Comparison of ENCODE assay signal across 9 cellular contexts in the genomic region with DNA sequence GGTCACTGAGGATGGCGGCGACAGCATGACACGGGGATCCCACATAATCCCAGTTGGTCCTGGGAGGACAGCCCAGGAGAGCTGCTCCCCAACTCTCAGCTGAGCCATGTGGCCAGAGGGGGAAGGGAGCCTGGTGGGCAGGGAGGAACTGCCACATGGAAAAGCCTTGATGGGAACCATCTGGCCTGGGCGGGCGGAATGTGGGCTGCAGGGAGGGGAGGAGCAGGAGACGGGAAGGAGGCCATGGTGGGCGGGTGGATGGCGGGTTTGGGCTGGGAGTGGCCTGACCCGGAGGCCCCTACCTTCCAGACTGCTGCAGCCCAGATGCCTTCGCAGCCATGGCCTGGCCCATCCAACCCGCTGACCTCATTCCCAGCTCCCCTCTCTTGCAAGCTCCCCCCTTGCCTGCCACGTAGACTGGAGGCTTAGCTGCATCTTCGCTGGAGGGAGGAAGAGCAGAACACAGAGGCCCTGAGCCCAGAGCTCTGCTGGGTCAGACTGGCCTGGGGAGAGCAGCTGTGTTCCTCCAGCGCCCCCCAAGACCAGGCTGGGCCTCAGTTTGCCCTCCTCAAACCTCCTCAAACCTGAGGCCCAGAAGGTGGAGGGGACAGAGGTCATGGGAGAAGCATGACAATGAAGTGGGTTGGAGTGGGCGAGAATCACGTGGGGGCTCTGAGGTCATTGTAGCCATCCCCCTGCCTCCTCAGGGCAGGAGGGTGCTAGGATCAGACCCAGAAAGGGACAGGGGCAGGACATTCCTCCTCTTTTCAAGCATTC. TPM values are rescaled to one million over a fixed set of nuclear protein-coding genes. Genes with fewer than 3 reads are reported as not detected.
DNase-seq lines count a peak whose midpoint lies in the region; ATAC-seq and TF ChIP-seq lines count a peak whose summit lies in the region.
"Had no signal": no experiment of that assay in that cellular context is flagged by ENCODE, and none has a peak within 500 bp of the region (broad histone marks: within the 10 kb centered on the region; RNA-seq: fewer than 3 reads in every experiment).

No MANE protein-coding gene starts in this region.

- H4K20me1 ChIP-seq in BLaER1 (no peaks in the 10 kb centered on the region), osteoblast (ENCODE audit: insufficient read depth, low read length) (no peaks in the 10 kb centered on the region)

- H3K27ac ChIP-seq in BLaER1 (no peak overlapping the region), Peyer's patch (peak overlapping the region; percentile 60 to 90 (median 80)), osteoblast (ENCODE audit: low read depth, low read length) (peak overlapping the region; percentile 96)
- H3K27ac ChIP-seq: epithelial cell of prostate had no signal

- no peak for TF ChIP-seq POLR2A in Peyer's patch (IDR thresholded peaks at IDR 0.05)

- peaks cover 12% of the 10 kb centered on the region for H3K79me2 ChIP-seq in osteoblast (ENCODE audit: insufficient read depth, low read length)

- no peaks in the 10 kb centered on the region for H3K9me3 ChIP-seq in BLaER1
- no peaks in the 10 kb centered on the region for H3K9me3 ChIP-seq in Peyer's patch
- no peaks in the 10 kb centered on the region for H3K9me3 ChIP-seq in osteoblast (ENCODE audit: low read depth, low read length)

- H3K36me3 ChIP-seq in BLaER1 (no peaks in the 10 kb centered on the region), Peyer's patch (no peaks in the 10 kb centered on the region), osteoblast (ENCODE audit: insufficient read depth, low read length) (no peaks in the 10 kb centered on the region)

- no peak for TF ChIP-seq CTCF in Peyer's patch (IDR thresholded peaks at IDR 0.05)
- no peak for TF ChIP-seq CTCF in fibroblast of the aortic adventitia (IDR thresholded peaks at IDR 0.05; ENCODE audit: insufficient read depth, low read length)
- TF ChIP-seq CTCF in osteoblast (IDR thresholded peaks at IDR 0.05; ENCODE audit: extremely low read depth, low read depth, low read length): no peak

- no peak overlapping the region for H3K9ac ChIP-seq in BLaER1

- H3K4me2 ChIP-seq in BLaER1 (peak overlapping the region; percentile 56), osteoblast (ENCODE audit: insufficient read depth, low read length) (peak overlapping the region; percentile 57)

- H2AFZ ChIP-seq in osteoblast (ENCODE audit: low read length): no peak overlapping the region

- peaks cover 35% of the 10 kb centered on the region for H3K27me3 ChIP-seq in BLaER1
- H3K27me3 ChIP-seq in Peyer's patch: no peaks in the 10 kb centered on the region
- H3K27me3 ChIP-seq in osteoblast (ENCODE audit: insufficient read depth, low read length): no peaks in the 10 kb centered on the region

- H3K4me3 ChIP-seq in BLaER1: no peak overlapping the region
- H3K4me3 ChIP-seq in Peyer's patch: no peak overlapping the region
- peak overlapping the region; percentile 57 for H3K4me3 ChIP-seq in fibroblast of the aortic adventitia (ENCODE audit: low read depth, low read length)
- peak overlapping the region; percentile 26 for H3K4me3 ChIP-seq in osteoblast (ENCODE audit: insufficient read depth, low read length)

- H3K4me1 ChIP-seq in BLaER1 (peaks cover 40% of the 10 kb centered on the region), Peyer's patch (peaks cover 0 to 35% (median 0%) of the 10 kb centered on the region in 4 donors), osteoblast (ENCODE audit: insufficient read depth, low read length) (peaks cover 74% of the 10 kb centered on the region)

- DNase-seq in Peyer's patch (peak; percentile 33 to 80 (median 67)), fibroblast of the aortic adventitia (ENCODE audit: low read depth) (peak; percentile 100), osteoblast (ENCODE audit: insufficient read length, low spot score, missing footprints) (peak; percentile 97), germinal center (ENCODE audit: low spot score) (no peak), DMS53 treated with DMSO at 0.1 percent for 48 hours (lab: John Stamatoyannopoulos, UW; ENCODE audit: unreplicated experiment) (no peak)

- ATAC-seq in GM19023 (IDR thresholded peaks at IDR 0.05; ENCODE audit: unreplicated experiment) (no peak), GM18907 (IDR thresholded peaks at IDR 0.05; ENCODE audit: unreplicated experiment) (no peak)

RNA-seq across cellular contexts. Expression of a gene that starts 8.2 kb away (rescaled TPM):
- total RNA-seq in Peyer's patch: 100 to 1,000 TPM in 1 of 4 donors, 10 to 100 TPM in 3; 11.3 to 287 (median 31.9) TPM
- 2,633 and 16,513 TPM in 2 replicates for total RNA-seq in fibroblast of the aortic adventitia (ENCODE audit: low replicate concordance)
- total RNA-seq in osteoblast: 6,718 and 8,987 TPM in 2 replicates

RNA-seq across cellular contexts. Expression of a gene that starts 43.9 kb away (rescaled TPM):
- 1 to 10 TPM in 3 of 4 donors, not detected in 1; 2.9 to 3.5 (median 3.5) TPM for total RNA-seq in Peyer's patch
- 0.65 and 0.90 TPM in 2 replicates for total RNA-seq in fibroblast of the aortic adventitia (ENCODE audit: low replicate concordance)
- 0.29 TPM in 1 of 2 replicates, not detected in the other for total RNA-seq in osteoblast

RNA-seq across cellular contexts. Expression of a gene that starts 59.2 kb away (rescaled TPM):
- total RNA-seq in Peyer's patch (10 to 100 TPM; 18.0 to 40.4 (median 32.9) TPM), fibroblast of the aortic adventitia (ENCODE audit: low replicate concordance) (59.3 and 85.4 TPM in 2 replicates), osteoblast (44.2 and 48.9 TPM in 2 replicates)

Comparison
In these comparisons a context has a peak if more than half of its experiments do, and no peak if none do; other contexts are left out.
1. H3K4me3 ChIP-seq: peak in fibroblast of the aortic adventitia (single experiment) and osteoblast (single experiment); none in BLaER1 (single experiment) and Peyer's patch (0 of 4).
2. DNase-seq: peak in Peyer's patch (3 of 3), fibroblast of the aortic adventitia (single experiment) and osteoblast (single experiment); none in germinal center (single experiment) and DMS53 treated with DMSO at 0.1 percent for 48 hours (single experiment).